ENCODE assay signal across 8 cellular contexts in the genomic region with DNA sequence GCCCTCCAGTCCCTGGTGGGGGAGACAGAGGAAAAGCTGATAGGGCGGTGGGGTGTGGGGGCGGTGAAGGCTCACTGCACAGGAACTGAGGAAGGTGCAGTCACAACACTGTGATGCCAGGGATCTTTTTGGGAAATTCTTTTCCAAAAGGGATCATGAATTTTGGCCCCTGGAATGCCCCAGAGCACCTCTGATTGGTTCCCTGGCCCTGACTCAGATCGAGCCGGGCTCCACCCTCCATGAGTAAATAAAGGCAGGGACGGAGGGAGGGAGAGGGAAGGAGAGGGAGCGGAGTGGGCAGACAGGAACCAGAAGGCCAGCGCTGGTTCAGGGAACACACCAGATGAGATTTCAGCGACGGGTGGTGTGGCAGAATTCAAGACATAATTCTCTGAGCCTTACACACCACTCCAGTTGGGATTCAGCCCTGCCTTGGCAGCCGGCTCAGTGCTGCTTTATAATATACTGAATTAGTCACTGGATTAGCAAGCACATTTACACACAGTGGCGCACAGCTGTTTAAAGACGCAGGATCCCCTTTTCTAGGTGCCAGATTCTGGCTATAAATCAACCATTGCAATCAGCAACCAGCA.
DNase-seq lines count a peak whose midpoint lies in the region; ATAC-seq and TF ChIP-seq lines count a peak whose summit lies in the region.

No MANE protein-coding gene starts in this region.

- peak overlapping the region in 1 of 2 experiments; percentile 54; a peak in 2 of 4 replicates for H4K8ac ChIP-seq in IMR-90 (ENCODE audit: low read depth in 2 of 2, low read length in 2 of 2)

- H2AK5ac ChIP-seq in IMR-90 (ENCODE audit: low read depth, low read length) = peak overlapping the region; percentile 89

- no peaks in the 10 kb centered on the region for H3K9me3 ChIP-seq in CD4-positive, alpha-beta T cell (ENCODE audit: control insufficient read depth, low read length)
- H3K9me3 ChIP-seq in IMR-90 (ENCODE audit: control insufficient read depth, insufficient read depth, low read length) = no peaks in the 10 kb centered on the region

- H3K27me3 Mint-ChIP-seq in CD4-positive, alpha-beta T cell = no peaks in the 10 kb centered on the region
- no peaks in the 10 kb centered on the region for H3K27me3 Mint-ChIP-seq in activated CD4-positive, alpha-beta T cell treated with anti-CD3 and anti-CD28 coated beads, Interleukin-2, amount 10 ng/mL, durations not matched to agents 7 days and 5 days

- peak in 4 of 10 experiments; percentile 38 to 53 (median 48) for DNase-seq in CD4-positive, alpha-beta T cell
- peak; percentile 96 for DNase-seq in IMR-90
- no peak for DNase-seq in activated CD4-positive, alpha-beta T cell treated with anti-CD3 and anti-CD28 coated beads, Interleukin-2, amount 10 ng/mL, durations not matched to agents 7 days and 5 days
- peak; percentile 99 for DNase-seq in fibroblast of mammary gland (ENCODE audit: low read depth)
- peak; percentile 50 for DNase-seq in occipital lobe (lab: John Stamatoyannopoulos, UW)

- peaks cover 42% of the 10 kb centered on the region for H3K4me1 ChIP-seq in IMR-90 (ENCODE audit: control insufficient read depth, insufficient read depth, low read length)

- peak overlapping the region; percentile 76 for H3K4me2 ChIP-seq in IMR-90 (ENCODE audit: low read depth, low read length)

- dilution Hi-C loops in IMR-90 (cut with HindIII; ENCODE audit: low sequenced_read_pairs, unreplicated experiment) = no loop called here

- H3K4me1 Mint-ChIP-seq in CD4-positive, alpha-beta T cell (ENCODE audit: low read depth) = peaks cover 100% of the 10 kb centered on the region
- H3K4me1 Mint-ChIP-seq in activated CD4-positive, alpha-beta T cell treated with anti-CD3 and anti-CD28 coated beads, Interleukin-2, amount 10 ng/mL, durations not matched to agents 7 days and 5 days = peaks cover 96% of the 10 kb centered on the region

- H3K36me3 Mint-ChIP-seq in CD4-positive, alpha-beta T cell (ENCODE audit: low read depth) = peaks cover 97% of the 10 kb centered on the region
- H3K36me3 Mint-ChIP-seq in activated CD4-positive, alpha-beta T cell treated with anti-CD3 and anti-CD28 coated beads, Interleukin-2, amount 10 ng/mL, durations not matched to agents 7 days and 5 days (ENCODE audit: low read depth) = peaks cover 91% of the 10 kb centered on the region

- BruUV-seq in IMR-90 (replicated peaks; lab: Mats Ljungman, UMichigan) = no TSS peak

- peak overlapping the region; percentile 8 for H2AK9ac ChIP-seq in IMR-90 (replicated peaks; ENCODE audit: low read depth, low read length, poor library complexity)

- 0% methylated on average over 2 of the region's 12 CpGs; no CpG with 5 or more reads in 1 of the 2 experiments for WGBS in IMR-90 (ENCODE audit: extremely low coverage in 2 of 2, insufficient read length in 1 of 2), 2 experiments

- H3K36me3 ChIP-seq in IMR-90 (ENCODE audit: control insufficient read depth, insufficient read depth, low read length) = peaks cover 4% of the 10 kb centered on the region

- peak; percentile 40 for TF ChIP-seq RAD21 in IMR-90 (IDR thresholded peaks at IDR 0.05; ENCODE audit: low read length)

- H3K4me3 Mint-ChIP-seq in CD4-positive, alpha-beta T cell = peak overlapping the region; percentile 93
- H3K4me3 Mint-ChIP-seq in activated CD4-positive, alpha-beta T cell treated with anti-CD3 and anti-CD28 coated beads, Interleukin-2, amount 10 ng/mL, durations not matched to agents 7 days and 5 days = peak overlapping the region; percentile 71

- peak overlapping the region; percentile 79 for H3K4ac ChIP-seq in IMR-90 (ENCODE audit: low read depth, low read length)

- peak overlapping the region; percentile 43; the same call in 1 of the 2 replicates for H4K91ac ChIP-seq in IMR-90 (ENCODE audit: insufficient read depth, low read depth, low read length)

- H2BK20ac ChIP-seq in IMR-90 (ENCODE audit: low read depth, low read length) = peak overlapping the region; percentile 20

- no peak for TF ChIP-seq CTCF in CD4-positive, alpha-beta T cell (IDR thresholded peaks at IDR 0.05)
- TF ChIP-seq CTCF in IMR-90 (conservative IDR thresholded peaks at IDR 0.05; ENCODE audit: low read depth, low read length) = no peak
- TF ChIP-seq CTCF in fibroblast of mammary gland (conservative IDR thresholded peaks at IDR 0.05; ENCODE audit: control insufficient read depth, insufficient read depth, low read depth, low read length) = no peak

- in situ Hi-C loops in IMR-90 (cut with MboI; ENCODE audit: low sequenced_read_pairs) = loop anchor here (25.0 kb wide), 1 partner anchor 470 kb away; no protein-coding TSS in a partner anchor

- H3K9me3 Mint-ChIP-seq in CD4-positive, alpha-beta T cell = no peaks in the 10 kb centered on the region
- H3K9me3 Mint-ChIP-seq in activated CD4-positive, alpha-beta T cell treated with anti-CD3 and anti-CD28 coated beads, Interleukin-2, amount 10 ng/mL, durations not matched to agents 7 days and 5 days = no peaks in the 10 kb centered on the region

- peak overlapping the region; percentile 63 for H3K14ac ChIP-seq in IMR-90 (replicated peaks; ENCODE audit: low read depth, low read length)

- ATAC-seq in CD4-positive, alpha-beta T cell (ENCODE audit: poor library complexity) = peak; percentile 28
- ATAC-seq in IMR-90 (ENCODE audit: low read depth) (peak; percentile 89), HG03196 (IDR thresholded peaks at IDR 0.05; ENCODE audit: unreplicated experiment) (no peak), GM18520 (IDR thresholded peaks at IDR 0.05; ENCODE audit: unreplicated experiment) (no peak), GM21390 (IDR thresholded peaks at IDR 0.05; ENCODE audit: unreplicated experiment) (no peak)

- 0 out of 2 replicates have a peak overlapping the region, but pooled peaks have one; percentile 30 for H3K18ac ChIP-seq in IMR-90 (ENCODE audit: low read depth, low read length)

- peak overlapping the region; percentile 99 for H3K27ac Mint-ChIP-seq in CD4-positive, alpha-beta T cell
- H3K27ac Mint-ChIP-seq in activated CD4-positive, alpha-beta T cell treated with anti-CD3 and anti-CD28 coated beads, Interleukin-2, amount 10 ng/mL, durations not matched to agents 7 days and 5 days = peak overlapping the region; percentile 89

- H3K27me3 ChIP-seq in CD4-positive, alpha-beta T cell (ENCODE audit: control insufficient read depth, insufficient read depth, low read length) = no peaks in the 10 kb centered on the region
- no peaks in the 10 kb centered on the region for H3K27me3 ChIP-seq in IMR-90 (ENCODE audit: control insufficient read depth, insufficient read depth, low read length)

- H3K79me1 ChIP-seq in IMR-90 (ENCODE audit: low read depth in 1 of 2, low read length in 2 of 2) = peaks cover 4 to 82% of the 10 kb centered on the region in 2 experiments; a peak in 2 of 4 replicates

- peaks cover 38% of the 10 kb centered on the region for H3K9me1 ChIP-seq in IMR-90 (ENCODE audit: insufficient read depth, low read length)

- H3K4me3 ChIP-seq in IMR-90 (ENCODE audit: insufficient read depth, low read depth, low read length) (peak overlapping the region; percentile 8; the same call in 1 of the 2 replicates), fibroblast of mammary gland (ENCODE audit: control insufficient read depth, low read depth, low read length) (no peak overlapping the region)

- intact Hi-C loops in CD4-positive, alpha-beta T cell (cut with DNase I, micrococcal nuclease) = loop anchor here (2.0 to 10.0 kb wide), 5 partner anchors 14 to 472 kb away; no protein-coding TSS in a partner anchor
- intact Hi-C loops in IMR-90 (cut with micrococcal nuclease) = no loop called here

- CTCF ChIA-PET in CD4-positive, alpha-beta T cell (lab: Charles Lee) = interaction anchor here (1.5 to 2.8 kb wide), 4 partner anchors 18 to 217 kb away, joined by 3 to 9 read pairs (median 5); no protein-coding TSS in a partner anchor
- CTCF ChIA-PET in IMR-90 (lab: Yijun Ruan, JAX) = interaction anchor here (1.6 kb wide), 1 partner anchor 10 kb away, joined by 4 read pairs; no protein-coding TSS in a partner anchor
- CTCF ChIA-PET in activated CD4-positive, alpha-beta T cell treated with anti-CD3 and anti-CD28 coated beads, Interleukin-2, amount 10 ng/mL, durations not matched to agents 7 days and 5 days (lab: Charles Lee) = no interaction called here

- H4K5ac ChIP-seq in IMR-90 (ENCODE audit: low read depth, low read length) = peak overlapping the region; percentile 18; the same call in 1 of the 2 replicates

- peak overlapping the region; percentile 93 for H3K27ac ChIP-seq in CD4-positive, alpha-beta T cell (ENCODE audit: low read depth, low read length)
- H3K27ac ChIP-seq in IMR-90 (ENCODE audit: insufficient read depth, low read length) = peak overlapping the region; percentile 92

- TF ChIP-seq POLR2A in IMR-90 (IDR thresholded peaks at IDR 0.05; ENCODE audit: low read depth, low read length) = peak; percentile 93

- H2BK120ac ChIP-seq in IMR-90 (ENCODE audit: low read depth, low read length) = peak overlapping the region; percentile 62

- H3K23ac ChIP-seq in IMR-90 (ENCODE audit: low read depth, low read length) = peak overlapping the region; percentile 61

- H4K20me1 ChIP-seq in IMR-90 (ENCODE audit: insufficient read depth, low read length) = peaks cover 91% of the 10 kb centered on the region

- peak overlapping the region; percentile 1 for H2AFZ ChIP-seq in IMR-90 (replicated peaks; ENCODE audit: low read length, poor library complexity)

- peak overlapping the region; percentile 2; the same call in 1 of the 3 replicates for H2BK15ac ChIP-seq in IMR-90 (ENCODE audit: low read depth, low read length)

- H2BK5ac ChIP-seq in IMR-90 (ENCODE audit: low read depth, low read length, poor library complexity, severe bottlenecking) = peak overlapping the region; percentile 88

- peak overlapping the region; percentile 46 for H3K9ac ChIP-seq in IMR-90 (ENCODE audit: low read depth, low read length)

- H3K56ac ChIP-seq in IMR-90 (ENCODE audit: extremely low read depth, insufficient read depth, low read length) = peak overlapping the region; percentile 46; the same call in 1 of the 2 replicates

- POLR2A ChIA-PET in CD4-positive, alpha-beta T cell (lab: Charles Lee) = interaction anchor here (0.9 to 26.3 kb wide), 10 partner anchors 2 to 217 kb away, joined by 3 to 611 read pairs (median 91); no protein-coding TSS in a partner anchor
- POLR2A ChIA-PET in IMR-90 (lab: Charles Lee; ENCODE audit: unreplicated experiment) = no interaction called here
- POLR2A ChIA-PET in activated CD4-positive, alpha-beta T cell treated with anti-CD3 and anti-CD28 coated beads, Interleukin-2, amount 10 ng/mL, durations not matched to agents 7 days and 5 days (lab: Charles Lee) = interaction anchor here (0.6 kb wide), 1 partner anchor 279 kb away, joined by 3 read pairs; no protein-coding TSS in a partner anchor

TF ChIP-seq in IMR-90, 13 proteins besides CTCF, POLR2A, EP300 and RAD21:
- peak; percentile 29; the same call in 1 of the 2 replicates for TF ChIP-seq FOS (IDR thresholded peaks at IDR 0.05; ENCODE audit: low read depth, low read length)
- TF ChIP-seq NFE2L2 (IDR thresholded peaks at IDR 0.05; ENCODE audit: low read depth, low read length) = peak; percentile 8; the same call in 1 of the 2 replicates
- TF ChIP-seq RFX5 (IDR thresholded peaks at IDR 0.05; ENCODE audit: low read depth, low read length) = no peak
- peak; percentile 22; the same call in 1 of the 2 replicates for TF ChIP-seq SMC3 (IDR thresholded peaks at IDR 0.05; ENCODE audit: low read depth, low read length)
- TF ChIP-seq MAZ (IDR thresholded peaks at IDR 0.05; ENCODE audit: borderline replicate concordance, low read depth, low read length) = peak; percentile 74; the same call in 1 of the 2 replicates

Comparison
In these comparisons a context has a peak if more than half of its experiments do, and no peak if none do; other contexts are left out.
1. ATAC-seq: peak in CD4-positive, alpha-beta T cell (single experiment) and IMR-90 (single experiment); none in HG03196 (single experiment), GM18520 (single experiment) and GM21390 (single experiment).